In genomic region chr15:63244399-63244798, GRCh38 we compare ENCODE assay signal across 12 cellular contexts. TPM values are rescaled to one million over a fixed set of nuclear protein-coding genes. Genes with fewer than 3 reads are reported as not detected.
DNase-seq lines count a peak whose midpoint lies in the region; ATAC-seq and TF ChIP-seq lines count a peak whose summit lies in the region.
"Had no signal": no experiment of that assay in that cellular context is flagged by ENCODE, and none has a peak within 500 bp of the region (broad histone marks: within the 10 kb centered on the region; RNA-seq: fewer than 3 reads in every experiment).

No MANE protein-coding gene starts in this region.

- no peak for TF ChIP-seq POLR2A in erythroblast (IDR thresholded peaks at IDR 0.05; ENCODE audit: low read length)

- no peak for ATAC-seq in effector memory CD8-positive, alpha-beta T cell (replicated peaks)
- ATAC-seq in GM21825 (IDR thresholded peaks at IDR 0.05; ENCODE audit: unreplicated experiment), result no peak
- ATAC-seq: sciatic nerve had no signal

- H3K9ac ChIP-seq in SK-N-MC (ENCODE audit: insufficient read length), result no peak overlapping the region

- H3K4me3 Mint-ChIP-seq in effector memory CD8-positive, alpha-beta T cell, result no peak overlapping the region
- H3K4me3 Mint-ChIP-seq in neural crest cell, result no peak overlapping the region

- no peaks in the 10 kb centered on the region for H3K9me3 Mint-ChIP-seq in effector memory CD8-positive, alpha-beta T cell
- H3K9me3 Mint-ChIP-seq in neural crest cell, result peaks cover 9% of the 10 kb centered on the region

- H3K4me3 ChIP-seq in AG10803 (ENCODE audit: low read length) (no peak overlapping the region), SK-N-MC (peak overlapping the region; percentile 1; the same call in 1 of the 2 replicates)

- no peak for TF ChIP-seq CTCF in AG10803 (conservative IDR thresholded peaks at IDR 0.05; ENCODE audit: low read length)
- TF ChIP-seq CTCF in neural crest cell (conservative IDR thresholded peaks at IDR 0.05), result no peak

- peak overlapping the region; percentile 72 for H3K27ac ChIP-seq in SK-N-MC
- H3K27ac ChIP-seq: C4-2B had no signal

- peak overlapping the region; percentile 85 to 88 for H3K27ac Mint-ChIP-seq in effector memory CD8-positive, alpha-beta T cell
- peak overlapping the region; percentile 70 for H3K27ac Mint-ChIP-seq in neural crest cell (ENCODE audit: unreplicated experiment)

- peaks cover 5% of the 10 kb centered on the region; the same call in 1 of the 2 replicates for H3K36me3 ChIP-seq in SK-N-MC (ENCODE audit: insufficient read depth, low read length)

- peaks cover 55 to 62% of the 10 kb centered on the region in 2 donors for H3K4me1 Mint-ChIP-seq in effector memory CD8-positive, alpha-beta T cell (ENCODE audit: low read depth in 2 of 2)
- H3K4me1 Mint-ChIP-seq in neural crest cell, result peaks cover 28% of the 10 kb centered on the region

- H3K9me3 ChIP-seq in SK-N-MC (ENCODE audit: low read depth, low read length), result no peaks in the 10 kb centered on the region

- H3K27me3 Mint-ChIP-seq in effector memory CD8-positive, alpha-beta T cell, result no peaks in the 10 kb centered on the region
- no peaks in the 10 kb centered on the region for H3K27me3 Mint-ChIP-seq in neural crest cell (ENCODE audit: low read depth)

- H3K36me3 Mint-ChIP-seq in effector memory CD8-positive, alpha-beta T cell (ENCODE audit: insufficient read depth), result peaks cover 77% of the 10 kb centered on the region
- H3K36me3 Mint-ChIP-seq in neural crest cell (ENCODE audit: low read depth), result peaks cover 27% of the 10 kb centered on the region

- DNase-seq in AG10803 (ENCODE audit: low read depth) (peak; percentile 84), SK-N-MC (ENCODE audit: low read depth, low spot score) (no peak), neural crest cell (ENCODE audit: low read depth, low spot score) (no peak), DMS53 treated with DMSO at 0.1 percent for 48 hours (lab: John Stamatoyannopoulos, UW; ENCODE audit: unreplicated experiment) (no peak), erythroblast (lab: John Stamatoyannopoulos, UW) (no peak), MV-4-11 (lab: John Stamatoyannopoulos, UW) (no peak)
- DNase-seq in effector memory CD8-positive, alpha-beta T cell, result no peak
- DNase-seq: activated effector memory CD4-positive, alpha-beta T cell treated with Interleukin-2 at 50 U/mL for 16 hours; stimulated activated naive CD4-positive, alpha-beta T cell treated with Interleukin-2 at 50 U/mL for 16 hours had no signal

RNA-seq across cellular contexts. Expression of gene APH1B, which starts 33.0 kb away (rescaled TPM):
- total RNA-seq in neural crest cell, result 18.1 and 18.5 TPM in 2 replicates

RNA-seq across cellular contexts. Expression of gene RAB8B, which starts 55.0 kb away (rescaled TPM):
- 51.0 and 58.4 TPM in 2 replicates for total RNA-seq in neural crest cell
